ENCODE assay signal across 14 cellular contexts in genomic region chr6:53250761-53251672, GRCh38.
DNase-seq lines count a peak whose midpoint lies in the region; ATAC-seq and TF ChIP-seq lines count a peak whose summit lies in the region.
"Had no signal": no experiment of that assay in that cellular context is flagged by ENCODE, and none has a peak within 500 bp of the region (broad histone marks: within the 10 kb centered on the region; RNA-seq: fewer than 3 reads in every experiment).

No MANE protein-coding gene starts in this region.

- no TSS peak for BruUV-seq in Caco-2 (replicated peaks; lab: Mats Ljungman, UMichigan)

- H3K27ac Mint-ChIP-seq in Caco-2 (ENCODE audit: unreplicated experiment) = no peak overlapping the region

- no peaks in the 10 kb centered on the region for H3K9me3 ChIP-seq in Caco-2
- H3K9me3 ChIP-seq: left lung had no signal

- no peaks in the 10 kb centered on the region for H3K27me3 ChIP-seq in Caco-2 (replicated peaks; ENCODE audit: control insufficient read depth, insufficient read depth, low read length)
- H3K27me3 ChIP-seq: left lung had no signal

- ATAC-seq in GM21367 (IDR thresholded peaks at IDR 0.05; ENCODE audit: unreplicated experiment) = no peak
- ATAC-seq: left lung had no signal

- H3K27ac ChIP-seq in coronary artery (peak overlapping the region; percentile 67 to 88), temporal lobe (ENCODE audit: low read depth, low read length) (peak overlapping the region; percentile 23)
- H3K27ac ChIP-seq: 22Rv1, left lung, WERI-Rb-1 had no signal

- no peaks in the 10 kb centered on the region for H3K36me3 Mint-ChIP-seq in Caco-2 (ENCODE audit: insufficient read depth, unreplicated experiment)

- no peaks in the 10 kb centered on the region for H3K4me1 ChIP-seq in Caco-2
- H3K4me1 ChIP-seq: left lung had no signal

- no peak for TF ChIP-seq CTCF in coronary artery (IDR thresholded peaks at IDR 0.05)
- no peak for TF ChIP-seq CTCF in Caco-2 (IDR thresholded peaks at IDR 0.05; ENCODE audit: insufficient read depth in 1 of 2, low read depth in 1 of 2, low read length in 1 of 2, severe bottlenecking in 1 of 2, unreplicated experiment in 1 of 2)

- CTCF ChIA-PET in Caco-2 (lab: Charles Lee) = no interaction called here

- H3K4me1 Mint-ChIP-seq in Caco-2 (ENCODE audit: low read depth, unreplicated experiment) = peaks cover 2% of the 10 kb centered on the region

- no peaks in the 10 kb centered on the region for H3K9me3 Mint-ChIP-seq in Caco-2 (ENCODE audit: unreplicated experiment)

- POLR2A ChIA-PET in Caco-2 (lab: Charles Lee) = no interaction called here

- intact Hi-C loops in Caco-2 (cut with micrococcal nuclease; ENCODE audit: unreplicated experiment) = no loop called here

- H3K4me3 ChIP-seq in coronary artery (peak overlapping the region; percentile 31), Caco-2 (ENCODE audit: low read depth, low read length) (no peak overlapping the region)
- H3K4me3 ChIP-seq: left lung had no signal

- no peaks in the 10 kb centered on the region for H3K27me3 Mint-ChIP-seq in Caco-2 (ENCODE audit: insufficient read depth, unreplicated experiment)

- no peaks in the 10 kb centered on the region for H3K36me3 ChIP-seq in Caco-2 (ENCODE audit: control insufficient read depth, insufficient read depth, low read length)
- H3K36me3 ChIP-seq: left lung, WERI-Rb-1 had no signal

- H3K4me3 Mint-ChIP-seq in Caco-2 (ENCODE audit: unreplicated experiment) = no peak overlapping the region

- DNase-seq in NCI-H2107 treated with DMSO at 0.1 percent for 48 hours (lab: John Stamatoyannopoulos, UW; ENCODE audit: unreplicated experiment) = peak; percentile 47
- DNase-seq in NCI-H2107 (lab: John Stamatoyannopoulos, UW) = no peak
- DNase-seq in coronary artery (ENCODE audit: low spot score) = no peak
- DNase-seq in kidney glomerular epithelial cell (lab: John Stamatoyannopoulos, UW) = peak; percentile 10
- DNase-seq in stimulated activated CD8-positive, alpha-beta memory T cell treated with anti-CD3 and anti-CD28 coated beads, Interleukin-4, amount 100 ng/mL, for 48 hours = no peak
- DNase-seq in Caco-2 = no peak
- DNase-seq: left lung, NCI-H345, nucleus accumbens, SHP77, WERI-Rb-1 had no signal

Comparison
In these comparisons a context has a peak if more than half of its experiments do, and no peak if none do; other contexts are left out.
1. DNase-seq: peak in NCI-H2107 treated with DMSO at 0.1 percent for 48 hours (single experiment) and kidney glomerular epithelial cell (single experiment); none in NCI-H2107 (single experiment), coronary artery (single experiment), stimulated activated CD8-positive, alpha-beta memory T cell treated with anti-CD3 and anti-CD28 coated beads, Interleukin-4, amount 100 ng/mL, for 48 hours (single experiment) and Caco-2 (0 of 2).